ENCODE assay signal across 2 cellular contexts in genomic region chr3:196050597-196050996, GRCh38.
TF ChIP-seq lines count a peak whose summit lies in the region.

No MANE protein-coding gene starts in this region.

TF ChIP-seq in HEK293, 187 proteins besides CTCF, POLR2A, EP300 and RAD21 (continued from another document):
- TF ChIP-seq PRDM6 (tag by site-specific recombination; IDR thresholded peaks at IDR 0.05) = peak; percentile 22; the same call in 1 of the 2 replicates
- TF ChIP-seq ZNF398 (tag by site-specific recombination; IDR thresholded peaks at IDR 0.05) = no peak

TF ChIP-seq in SK-N-SH, 30 proteins besides CTCF, POLR2A, EP300 and RAD21 (continued from another document):
- TF ChIP-seq GABPA (IDR thresholded peaks at IDR 0.05; ENCODE audit: low read depth) (no peak), FOSL2 (IDR thresholded peaks at IDR 0.05; ENCODE audit: borderline replicate concordance, low read depth) (no peak), TEAD4 (IDR thresholded peaks at IDR 0.05; ENCODE audit: borderline replicate concordance, insufficient read depth) (no peak), NFIC (IDR thresholded peaks at IDR 0.05; ENCODE audit: borderline replicate concordance) (no peak), TCF12 (IDR thresholded peaks at IDR 0.05) (no peak), SMC3 (IDR thresholded peaks at IDR 0.05; ENCODE audit: low read depth, low read length) (no peak), CHD2 (IDR thresholded peaks at IDR 0.05; ENCODE audit: low read length, partially characterized antibody) (no peak), POLR2AphosphoS5 (IDR thresholded peaks at IDR 0.05; ENCODE audit: low read depth, low read length) (no peak), NRF1 (IDR thresholded peaks at IDR 0.05; ENCODE audit: low read depth, low read length) (no peak), RFX5 (IDR thresholded peaks at IDR 0.05; ENCODE audit: low read length) (no peak), USF1 (IDR thresholded peaks at IDR 0.05; ENCODE audit: borderline replicate concordance, low read depth) (no peak), JUND (IDR thresholded peaks at IDR 0.05) (no peak), YY1 (IDR thresholded peaks at IDR 0.05; ENCODE audit: low read depth) (no peak), RCOR1 (IDR thresholded peaks at IDR 0.05; ENCODE audit: low read length) (peak; percentile 46; the same call in 1 of the 2 replicates), FOXJ3 (CRISPR knock-in tag; IDR thresholded peaks at IDR 0.05) (0 out of 2 replicates have a peak, but pooled peaks have one; percentile 25), ELF1 (IDR thresholded peaks at IDR 0.05) (no peak), USF2 (IDR thresholded peaks at IDR 0.05; ENCODE audit: borderline replicate concordance, low read depth, low read length) (no peak), TAF1 (IDR thresholded peaks at IDR 0.05; ENCODE audit: borderline replicate concordance, low read depth, low read length) (no peak), REST (IDR thresholded peaks at IDR 0.05; ENCODE audit: low read depth, low read length) (no peak), RXRA (IDR thresholded peaks at IDR 0.05; ENCODE audit: borderline replicate concordance, low read depth) (no peak), GATA2 (CRISPR knock-in tag; IDR thresholded peaks at IDR 0.05) (peak; percentile 81), EZH2phosphoT487 (IDR thresholded peaks at IDR 0.05; ENCODE audit: borderline replicate concordance, low read depth) (no peak), MXI1 (IDR thresholded peaks at IDR 0.05; ENCODE audit: low read depth, low read length) (peak; percentile 29; the same call in 1 of the 2 replicates), MAX (IDR thresholded peaks at IDR 0.05; ENCODE audit: low read depth) (no peak), SIN3A (IDR thresholded peaks at IDR 0.05; ENCODE audit: borderline replicate concordance, low read depth, low read length) (no peak)
TF ChIP-seq in SK-N-SH: peak in this region for 5.
